14 cellular contexts compared by ENCODE assay signal in genomic region chr10:97599272-97599619, GRCh38. TPM values are rescaled to one million over a fixed set of nuclear protein-coding genes. Genes with fewer than 3 reads are reported as not detected.
A peak's percentile ranks its signal among the peaks of the same experiment; 100 is the strongest.
DNase-seq lines count a peak whose midpoint lies in the region; ATAC-seq and TF ChIP-seq lines count a peak whose summit lies in the region.
"Had no signal": no experiment of that assay in that cellular context is flagged by ENCODE, and none has a peak within 500 bp of the region (broad histone marks: within the 10 kb centered on the region; RNA-seq: fewer than 3 reads in every experiment).

No MANE protein-coding gene starts in this region.

- H3K27me3 Mint-ChIP-seq in natural killer cell treated with Interleukin-12 subunit alpha and Interleukin-12 subunit beta and Interleukin-15 and Interleukin-18, amount 100 ng/mL, for 72 hours = no peaks in the 10 kb centered on the region
- peaks cover 0 to 2% of the 10 kb centered on the region in 2 donors for H3K27me3 Mint-ChIP-seq in natural killer cell (ENCODE audit: low read depth in 2 of 2)

- TF ChIP-seq CTCF in natural killer cell (IDR thresholded peaks at IDR 0.05) (no peak), RWPE1 (conservative IDR thresholded peaks at IDR 0.05; ENCODE audit: low read depth) (no peak), gastrocnemius medialis (IDR thresholded peaks at IDR 0.05 in 4 of 5, conservative IDR thresholded peaks at IDR 0.05 in 1 of 5) (no peak), osteoblast (IDR thresholded peaks at IDR 0.05; ENCODE audit: extremely low read depth, low read depth, low read length) (no peak)

- peak overlapping the region; percentile 25; the same call in 1 of the 2 replicates for H3K27ac ChIP-seq in RWPE1
- peak overlapping the region; percentile 88 to 94 (median 92) for H3K27ac ChIP-seq in gastrocnemius medialis
- no peak overlapping the region for H3K27ac ChIP-seq in osteoblast (ENCODE audit: low read depth, low read length)
- H3K27ac ChIP-seq: C4-2B, HL-60 had no signal

- peaks cover 60 to 77% of the 10 kb centered on the region in 2 donors for H3K4me1 ChIP-seq in gastrocnemius medialis
- peaks cover 24% of the 10 kb centered on the region for H3K4me1 ChIP-seq in osteoblast (ENCODE audit: insufficient read depth, low read length)

- no peak overlapping the region for H3K4me3 Mint-ChIP-seq in natural killer cell treated with Interleukin-12 subunit alpha and Interleukin-12 subunit beta and Interleukin-15 and Interleukin-18, amount 100 ng/mL, for 72 hours
- H3K4me3 Mint-ChIP-seq in natural killer cell = no peak overlapping the region
- H3K4me3 Mint-ChIP-seq: CD4-positive, alpha-beta memory T cell had no signal

- H3K27me3 ChIP-seq in gastrocnemius medialis (no peaks in the 10 kb centered on the region), osteoblast (ENCODE audit: insufficient read depth, low read length) (no peaks in the 10 kb centered on the region)
- H3K27me3 ChIP-seq: BE2C had no signal

- no peak for ATAC-seq in natural killer cell treated with Interleukin-12 subunit alpha and Interleukin-12 subunit beta and Interleukin-15 and Interleukin-18, amount 100 ng/mL, for 72 hours
- ATAC-seq in natural killer cell = no peak
- no peak for ATAC-seq in gastrocnemius medialis

- H3K27ac Mint-ChIP-seq in natural killer cell treated with Interleukin-12 subunit alpha and Interleukin-12 subunit beta and Interleukin-15 and Interleukin-18, amount 100 ng/mL, for 72 hours = no peak overlapping the region
- no peak overlapping the region for H3K27ac Mint-ChIP-seq in natural killer cell

- no peaks in the 10 kb centered on the region for H3K4me1 Mint-ChIP-seq in natural killer cell treated with Interleukin-12 subunit alpha and Interleukin-12 subunit beta and Interleukin-15 and Interleukin-18, amount 100 ng/mL, for 72 hours (ENCODE audit: low read depth in 2 of 2)
- no peaks in the 10 kb centered on the region for H3K4me1 Mint-ChIP-seq in natural killer cell
- H3K4me1 Mint-ChIP-seq: CD4-positive, alpha-beta memory T cell had no signal

- no peaks in the 10 kb centered on the region for H3K36me3 ChIP-seq in gastrocnemius medialis
- no peaks in the 10 kb centered on the region for H3K36me3 ChIP-seq in osteoblast (ENCODE audit: insufficient read depth, low read length)
- H3K36me3 ChIP-seq: BE2C had no signal

- TF ChIP-seq POLR2A in gastrocnemius medialis (IDR thresholded peaks at IDR 0.05) = no peak

- POLR2A ChIA-PET in RWPE1 (lab: Yijun Ruan, JAX; ENCODE audit: low non-redundant PET) = no interaction called here

- no peaks in the 10 kb centered on the region for H3K9me3 Mint-ChIP-seq in natural killer cell treated with Interleukin-12 subunit alpha and Interleukin-12 subunit beta and Interleukin-15 and Interleukin-18, amount 100 ng/mL, for 72 hours
- H3K9me3 Mint-ChIP-seq in natural killer cell = no peaks in the 10 kb centered on the region
- H3K9me3 Mint-ChIP-seq: CD4-positive, alpha-beta memory T cell had no signal

- no peak overlapping the region for H2AFZ ChIP-seq in osteoblast (ENCODE audit: low read length)

- DNase-seq in natural killer cell treated with Interleukin-12 subunit alpha and Interleukin-12 subunit beta and Interleukin-15 and Interleukin-18, amount 100 ng/mL, for 72 hours (ENCODE audit: low spot score) = peak; percentile 41
- DNase-seq in natural killer cell (no peak), RWPE1 (ENCODE audit: low spot score) (no peak), gastrocnemius medialis (no peak), NCI-H1092 (lab: John Stamatoyannopoulos, UW) (no peak), epidermal melanocyte (ENCODE audit: insufficient read length, low spot score) (no peak), osteoblast (ENCODE audit: insufficient read length, low spot score, missing footprints) (no peak)
- DNase-seq: BE2C; CD4-positive, alpha-beta memory T cell; DMS79; GOT3; HCEC 1CT had no signal

- intact Hi-C loops in natural killer cell (cut with micrococcal nuclease) = no loop called here
- intact Hi-C loops in gastrocnemius medialis (cut with DNase I; ENCODE audit: low total_unique reads) = no loop called here

- CTCF ChIA-PET in RWPE1 (lab: Yijun Ruan, JAX) = no interaction called here

- H3K36me3 Mint-ChIP-seq in natural killer cell treated with Interleukin-12 subunit alpha and Interleukin-12 subunit beta and Interleukin-15 and Interleukin-18, amount 100 ng/mL, for 72 hours = no peaks in the 10 kb centered on the region
- no peaks in the 10 kb centered on the region for H3K36me3 Mint-ChIP-seq in natural killer cell
- H3K36me3 Mint-ChIP-seq: CD4-positive, alpha-beta memory T cell had no signal

- no peak overlapping the region for H3K4me3 ChIP-seq in gastrocnemius medialis
- no peak overlapping the region for H3K4me3 ChIP-seq in osteoblast (ENCODE audit: insufficient read depth, low read length)

- H3K4me2 ChIP-seq in osteoblast (ENCODE audit: insufficient read depth, low read length) = no peak overlapping the region

- H3K9me3 ChIP-seq in gastrocnemius medialis (no peaks in the 10 kb centered on the region), osteoblast (ENCODE audit: low read depth, low read length) (no peaks in the 10 kb centered on the region)
- H3K9me3 ChIP-seq: BE2C had no signal

- in situ Hi-C loops in gastrocnemius medialis (cut with MboI; ENCODE audit: low sequenced_read_pairs in 4 of 4) = no loop called here

- H3K79me2 ChIP-seq in osteoblast (ENCODE audit: insufficient read depth, low read length) = no peaks in the 10 kb centered on the region

- H4K20me1 ChIP-seq in osteoblast (ENCODE audit: insufficient read depth, low read length) = peaks cover 3% of the 10 kb centered on the region

RNA-seq across cellular contexts. Expression of gene C10orf62, which starts 9.7 kb away (rescaled TPM):
- total RNA-seq in natural killer cell treated with Interleukin-12 subunit alpha and Interleukin-12 subunit beta and Interleukin-15 and Interleukin-18, amount 100 ng/mL, for 72 hours = not detected
- total RNA-seq in natural killer cell (under 1 TPM in 1 of 3 donors, not detected in 2; 0.32 TPM), gastrocnemius medialis (under 1 TPM in 2 of 4 donors, not detected in 2; 0.41 to 0.55 TPM), osteoblast (0.29 and 0.36 TPM in 2 replicates)
- total RNA-seq: CD4-positive, alpha-beta memory T cell had no signal

RNA-seq across cellular contexts. Expression of gene HOGA1, which starts 15.1 kb away (rescaled TPM):
- total RNA-seq in natural killer cell treated with Interleukin-12 subunit alpha and Interleukin-12 subunit beta and Interleukin-15 and Interleukin-18, amount 100 ng/mL, for 72 hours = not detected
- total RNA-seq in natural killer cell = not detected
- 10 to 100 TPM in 1 of 4 donors, 1 to 10 TPM in 1, under 1 TPM in 2; 0.27 to 11.2 (median 4.1) TPM for total RNA-seq in gastrocnemius medialis
- 1.4 and 2.7 TPM in 2 replicates for total RNA-seq in osteoblast
- total RNA-seq: CD4-positive, alpha-beta memory T cell had no signal

RNA-seq across cellular contexts. Expression of gene ANKRD2, which starts 26.7 kb away (rescaled TPM):
- total RNA-seq in natural killer cell treated with Interleukin-12 subunit alpha and Interleukin-12 subunit beta and Interleukin-15 and Interleukin-18, amount 100 ng/mL, for 72 hours = not detected
- not detected for total RNA-seq in natural killer cell
- total RNA-seq in gastrocnemius medialis = 1,000 to 10,000 TPM in 1 of 4 donors, 100 to 1,000 TPM in 3; 105 to 1,024 (median 853) TPM
- 0.29 and 0.72 TPM in 2 replicates for total RNA-seq in osteoblast
- total RNA-seq: CD4-positive, alpha-beta memory T cell had no signal

RNA-seq across cellular contexts. Expression of gene MORN4, which starts 34.1 kb away (rescaled TPM):
- total RNA-seq in natural killer cell treated with Interleukin-12 subunit alpha and Interleukin-12 subunit beta and Interleukin-15 and Interleukin-18, amount 100 ng/mL, for 72 hours = 1 to 10 TPM; 1.6 to 2.7 TPM
- total RNA-seq in natural killer cell = 1 to 10 TPM in 2 of 3 donors, under 1 TPM in 1; 0.14 to 2.0 (median 1.6) TPM
- total RNA-seq in gastrocnemius medialis = 1 to 10 TPM in 3 of 4 donors, under 1 TPM in 1; 0.51 to 8.7 (median 2.1) TPM
- total RNA-seq in osteoblast = 4.0 and 7.7 TPM in 2 replicates

RNA-seq across cellular contexts. Expression of gene PI4K2A, which starts 41.2 kb away (rescaled TPM):
- total RNA-seq in natural killer cell treated with Interleukin-12 subunit alpha and Interleukin-12 subunit beta and Interleukin-15 and Interleukin-18, amount 100 ng/mL, for 72 hours = 10 to 100 TPM; 16.2 to 22.8 TPM
- 10 to 100 TPM; 41.3 to 66.1 (median 60.0) TPM for total RNA-seq in natural killer cell
- total RNA-seq in gastrocnemius medialis = 10 to 100 TPM; 16.1 to 18.5 (median 17.9) TPM
- 23.5 and 28.9 TPM in 2 replicates for total RNA-seq in osteoblast

Comparison
In these comparisons a context has a peak if more than half of its experiments do, and no peak if none do; other contexts are left out.
1. RNA of gene ANKRD2, which starts 26.7 kb away (total RNA-seq): 105 to 1,024 TPM in gastrocnemius medialis; 0.29 to 0.72 TPM in osteoblast, not detected in natural killer cell treated with Interleukin-12 subunit alpha and Interleukin-12 subunit beta and Interleukin-15 and Interleukin-18, amount 100 ng/mL, for 72 hours and not detected in natural killer cell; every median in the first group is over 10 times any median in the second.